Comparison of ENCODE assay signal across 8 cellular contexts in genomic region chr11:37504066-37504611, GRCh38.
DNase-seq lines count a peak whose midpoint lies in the region; ATAC-seq, FAIRE-seq and TF ChIP-seq lines count a peak whose summit lies in the region.

No MANE protein-coding gene starts in this region.

- no peaks in the 10 kb centered on the region for H3K27me3 Mint-ChIP-seq in progenitor cell of endocrine pancreas

- peaks cover 7% of the 10 kb centered on the region for H3K9me3 Mint-ChIP-seq in progenitor cell of endocrine pancreas (ENCODE audit: low read depth)

- H3K27ac Mint-ChIP-seq in progenitor cell of endocrine pancreas: no peak overlapping the region

- WGBS in small intestine, 3 donors: 35 to 48% (median 43%) methylated on average over 3 of the region's 3 CpGs

- ATAC-seq in GM21825 (IDR thresholded peaks at IDR 0.05; ENCODE audit: unreplicated experiment): peak; percentile 94

- FAIRE-seq in HTR-8/SVneo (lab: Jason Lieb, UNC): peak; percentile 93
- no peak for FAIRE-seq in small intestine (lab: Jason Lieb, UNC)

- no peaks in the 10 kb centered on the region for H3K36me3 ChIP-seq in small intestine (ENCODE audit: control insufficient read depth in 2 of 2, insufficient read depth in 2 of 2, low read length in 2 of 2)

- peak overlapping the region in 1 of 2 donors; percentile 68 for H3K27ac ChIP-seq in small intestine (ENCODE audit: low read depth in 1 of 2, low read length in 1 of 2)

- no peaks in the 10 kb centered on the region for H3K9me3 ChIP-seq in small intestine (ENCODE audit: control insufficient read depth, low read depth)

- H3K4me3 Mint-ChIP-seq in progenitor cell of endocrine pancreas (ENCODE audit: low read depth): no peak overlapping the region

- DNase-seq in GM13976 (ENCODE audit: low spot score) (peak; percentile 37), HTR-8/SVneo (ENCODE audit: insufficient read length, low spot score) (peak; percentile 48), dedifferentiated amniotic fluid mesenchymal stem cell (ENCODE audit: extremely low spot score) (peak; percentile 72), small intestine (peak; percentile 89), AG08395 (ENCODE audit: low spot score) (no peak), progenitor cell of endocrine pancreas (ENCODE audit: low spot score, unreplicated experiment) (no peak), NCI-H748 (lab: John Stamatoyannopoulos, UW; ENCODE audit: unreplicated experiment) (no peak)

- no peaks in the 10 kb centered on the region for H3K36me3 Mint-ChIP-seq in progenitor cell of endocrine pancreas (ENCODE audit: insufficient read depth)

- H3K4me1 ChIP-seq in small intestine (ENCODE audit: control insufficient read depth in 2 of 2, insufficient read depth in 1 of 2, low read depth in 1 of 2, low read length in 1 of 2): peaks cover 0 to 3% of the 10 kb centered on the region in 2 donors

- TF ChIP-seq CTCF in GM13976 (IDR thresholded peaks at IDR 0.05; ENCODE audit: borderline replicate concordance, control extremely low read depth, extremely low read depth, insufficient read depth, missing control alignments) (no peak), progenitor cell of endocrine pancreas (IDR thresholded peaks at IDR 0.05; ENCODE audit: unreplicated experiment) (no peak)

- in situ Hi-C loops in GM13976 (cut with MboI; ENCODE audit: low sequenced_read_pairs, unreplicated experiment): no loop called here

- H3K4me3 ChIP-seq in small intestine (ENCODE audit: low read depth in 1 of 2, low read length in 2 of 2): no peak overlapping the region

- no peaks in the 10 kb centered on the region for H3K27me3 ChIP-seq in small intestine (ENCODE audit: control insufficient read depth in 2 of 2, insufficient read depth in 2 of 2, low read length in 2 of 2)

- peaks cover 18% of the 10 kb centered on the region for H3K4me1 Mint-ChIP-seq in progenitor cell of endocrine pancreas (ENCODE audit: low read depth)

Comparison
In these comparisons a context has a peak if more than half of its experiments do, and no peak if none do; other contexts are left out.
1. DNase-seq: peak in GM13976 (single experiment), HTR-8/SVneo (single experiment), dedifferentiated amniotic fluid mesenchymal stem cell (single experiment) and small intestine (single experiment); none in AG08395 (single experiment), progenitor cell of endocrine pancreas (single experiment) and NCI-H748 (single experiment).